In genomic region chr11:87037450-87038234, GRCh38 we compare ENCODE assay signal across 8 cellular contexts. TPM values are rescaled to one million over a fixed set of nuclear protein-coding genes. Genes with fewer than 3 reads are reported as not detected.
DNase-seq lines count a peak whose midpoint lies in the region; ATAC-seq and TF ChIP-seq lines count a peak whose summit lies in the region.

Gene TMEM135, plus strand, starts transcription at chr11:87037934. Its CDS starts 112 bp downstream, at chr11:87038046.

- no peaks in the 10 kb centered on the region for H3K9me2 ChIP-seq in hepatocyte (replicated peaks; ENCODE audit: insufficient read depth)

- in situ Hi-C loops in astrocyte of the cerebellum (cut with HindIII; ENCODE audit: low sequenced_read_pairs): no loop called here

- under 1% methylated on average over 50 of the region's 66 CpGs for WGBS in hepatocyte (ENCODE audit: low lambda C conversion rate, missing lambda C conversion rate)
- WGBS in aorta, 2 donors: 0 to 1% methylated on average over 65 to 66 of the region's 66 CpGs

- ATAC-seq in GM18517 (IDR thresholded peaks at IDR 0.05; ENCODE audit: unreplicated experiment) (peak; percentile 98), HG03039 (IDR thresholded peaks at IDR 0.05; ENCODE audit: unreplicated experiment) (peak; percentile 99), aorta (ENCODE audit: low FRiP score) (peak; percentile 97)

- peak within 1 kb of the TSS; percentile 76 for H3K4me2 ChIP-seq in hepatocyte

- no peaks in the 10 kb centered on the region for H3K36me3 ChIP-seq in hepatocyte (replicated peaks; ENCODE audit: insufficient read depth, low read depth)
- no peaks in the 10 kb centered on the region for H3K36me3 ChIP-seq in aorta (ENCODE audit: control insufficient read depth in 1 of 2, insufficient read depth in 2 of 2, low read length in 1 of 2)

- intact Hi-C loops in aorta (cut with DNase I): loop anchor here (2.0 to 5.0 kb wide), 2 partner anchors 80 to 83 kb away; partner anchors contain the start of gene FZD4 (in 2 of the 2)

- H3K27me3 ChIP-seq in hepatocyte (no peaks in the 10 kb centered on the region), aorta (ENCODE audit: control insufficient read depth in 1 of 2, insufficient read depth in 2 of 2, low read length in 1 of 2) (no peaks in the 10 kb centered on the region)

- H2AFZ ChIP-seq in hepatocyte: peak within 1 kb of the TSS; percentile 83

- H3K4me3 ChIP-seq in astrocyte of the cerebellum (ENCODE audit: low read depth, low read length): peak within 1 kb of the TSS; percentile 93
- H3K4me3 ChIP-seq in hepatocyte: peak within 1 kb of the TSS; percentile 68
- H3K4me3 ChIP-seq in aorta (ENCODE audit: low read length in 2 of 2): peak within 1 kb of the TSS; percentile 22 to 90

- DNase-seq in NCI-H2081 (lab: John Stamatoyannopoulos, UW) (peak; percentile 87 to 92), T-helper 9 cell (peak; percentile 82), astrocyte of the cerebellum (ENCODE audit: low read depth) (peak; percentile 64), hepatocyte (ENCODE audit: low spot score) (peak; percentile 97), renal cortical epithelial cell (ENCODE audit: low read depth) (peak; percentile 81), aorta (peak; percentile 96 to 98)

- peak within 1 kb of the TSS; percentile 85 for H3K27ac ChIP-seq in hepatocyte
- peak within 1 kb of the TSS; percentile 8 to 42 for H3K27ac ChIP-seq in aorta (ENCODE audit: low read depth in 1 of 2, low read length in 2 of 2)

- H3K79me2 ChIP-seq in hepatocyte: peaks cover 42% of the 10 kb centered on the region

- H4K20me1 ChIP-seq in hepatocyte (ENCODE audit: insufficient read depth, poor library complexity, severe bottlenecking): no peaks in the 10 kb centered on the region

- no peaks in the 10 kb centered on the region for H3K9me3 ChIP-seq in hepatocyte (ENCODE audit: low read depth)
- no peaks in the 10 kb centered on the region for H3K9me3 ChIP-seq in aorta (ENCODE audit: control insufficient read depth, low read length)

- no peaks in the 10 kb centered on the region for H3K4me1 ChIP-seq in hepatocyte (ENCODE audit: insufficient read depth)
- H3K4me1 ChIP-seq in aorta (ENCODE audit: control insufficient read depth in 1 of 2, insufficient read depth in 2 of 2, low read length in 2 of 2): peaks cover 0 to 13% of the 10 kb centered on the region in 2 donors

- TF ChIP-seq CTCF in astrocyte of the cerebellum (IDR thresholded peaks at IDR 0.05; ENCODE audit: low read depth, low read length, missing control alignments) (no peak), hepatocyte (IDR thresholded peaks at IDR 0.05; ENCODE audit: poor library complexity) (no peak)

RNA-seq across cellular contexts. Expression of gene TMEM135, which starts in this region (rescaled TPM):
- 36.3 and 52.0 TPM in 2 replicates for total RNA-seq in hepatocyte
- polyA plus RNA-seq in hepatocyte: 24.6 and 26.7 TPM in 2 replicates
- total RNA-seq in renal cortical epithelial cell: 21.0 and 22.1 TPM in 2 replicates
- total RNA-seq in aorta: 10 to 100 TPM; 33.9 to 49.0 TPM
- 10 to 100 TPM; 10.6 to 19.8 TPM for polyA plus RNA-seq in aorta

Comparison
In these comparisons a context has a peak if more than half of its experiments do, and no peak if none do; other contexts are left out.
1. Peak in every context shown above with its lines: DNase-seq, ATAC-seq, H3K4me3 ChIP-seq and H3K27ac ChIP-seq.